23 cellular contexts compared by ENCODE assay signal in genomic region chr14:24204163-24205146, GRCh38. TPM values are rescaled to one million over a fixed set of nuclear protein-coding genes. Genes with fewer than 3 reads are reported as not detected.
DNase-seq lines count a peak whose midpoint lies in the region; ATAC-seq and TF ChIP-seq lines count a peak whose summit lies in the region.
"Had no signal": no experiment of that assay in that cellular context is flagged by ENCODE, and none has a peak within 500 bp of the region (broad histone marks: within the 10 kb centered on the region; RNA-seq: fewer than 3 reads in every experiment).

No MANE protein-coding gene starts in this region.

- H3K27ac Mint-ChIP-seq in activated CD8-positive, alpha-beta T cell treated with anti-CD3 and anti-CD28 coated beads for 36 hours: peak overlapping the region; percentile 7
- H3K27ac Mint-ChIP-seq in activated CD8-positive, alpha-beta T cell treated with anti-CD3 and anti-CD28 coated beads, Interleukin-2, amount 10 ng/mL, durations not matched to agents 7 days and 5 days: no peak overlapping the region
- no peak overlapping the region for H3K27ac Mint-ChIP-seq in neural crest cell (ENCODE audit: unreplicated experiment)
- H3K27ac Mint-ChIP-seq: activated T-helper 17 cell treated with anti-CD3 and anti-CD28 coated beads, Interleukin-2, amount 50 U/mL, for 72 hours; endodermal cell; HFFc6 had no signal

- H3K4me3 Mint-ChIP-seq in activated CD8-positive, alpha-beta T cell treated with anti-CD3 and anti-CD28 coated beads for 36 hours: no peak overlapping the region
- no peak overlapping the region for H3K4me3 Mint-ChIP-seq in activated CD8-positive, alpha-beta T cell treated with anti-CD3 and anti-CD28 coated beads, Interleukin-2, amount 10 ng/mL, durations not matched to agents 7 days and 5 days
- peak overlapping the region; percentile 2 for H3K4me3 Mint-ChIP-seq in neural crest cell
- H3K4me3 Mint-ChIP-seq: activated T-helper 17 cell treated with anti-CD3 and anti-CD28 coated beads, Interleukin-2, amount 50 U/mL, for 72 hours; endodermal cell; HFFc6 had no signal

- intact Hi-C loops in activated CD8-positive, alpha-beta T cell treated with anti-CD3 and anti-CD28 coated beads for 36 hours (cut with micrococcal nuclease): no loop called here

- H3K9me3 Mint-ChIP-seq in activated CD8-positive, alpha-beta T cell treated with anti-CD3 and anti-CD28 coated beads for 36 hours: peaks cover 13% of the 10 kb centered on the region
- H3K9me3 Mint-ChIP-seq in activated CD8-positive, alpha-beta T cell treated with anti-CD3 and anti-CD28 coated beads, Interleukin-2, amount 10 ng/mL, durations not matched to agents 7 days and 5 days (ENCODE audit: insufficient read depth): peaks cover 7% of the 10 kb centered on the region
- H3K9me3 Mint-ChIP-seq in neural crest cell: no peaks in the 10 kb centered on the region

- no peak for DNase-seq in activated CD8-positive, alpha-beta T cell treated with anti-CD3 and anti-CD28 coated beads for 36 hours
- no peak for DNase-seq in activated CD8-positive, alpha-beta T cell treated with anti-CD3 and anti-CD28 coated beads, Interleukin-2, amount 10 ng/mL, durations not matched to agents 7 days and 5 days
- DNase-seq in NCI-H82 treated with DMSO at 0.1 percent for 48 hours (lab: John Stamatoyannopoulos, UW; ENCODE audit: unreplicated experiment) (peak; percentile 29), neural crest cell (ENCODE audit: low read depth, low spot score) (no peak)
- DNase-seq in stimulated activated CD4-positive, alpha-beta T cell treated with anti-CD3 and anti-CD28 coated beads, Interleukin-2, amount 100 ng/mL, for 24 hours: no peak
- DNase-seq: activated CD4-positive, alpha-beta T cell treated with anti-CD3 and anti-CD28 coated beads for 4 hours; BE2C; Calu3; colonic mucosa; EL; endodermal cell; HFFc6; left cardiac atrium; mesenchymal stem cell; NCI-H1417; NCI-H69; Right ventricle myocardium superior; stimulated activated CD8-positive, alpha-beta memory T cell treated with anti-CD3 and anti-CD28 coated beads, Interleukin-4, amount 100 ng/mL, for 48 hours; SW 1271 had no signal

- H3K36me3 Mint-ChIP-seq in activated CD8-positive, alpha-beta T cell treated with anti-CD3 and anti-CD28 coated beads for 36 hours (ENCODE audit: low read depth): peaks cover 77% of the 10 kb centered on the region
- H3K36me3 Mint-ChIP-seq in activated CD8-positive, alpha-beta T cell treated with anti-CD3 and anti-CD28 coated beads, Interleukin-2, amount 10 ng/mL, durations not matched to agents 7 days and 5 days (ENCODE audit: low read depth): peaks cover 79% of the 10 kb centered on the region
- peaks cover 36% of the 10 kb centered on the region for H3K36me3 Mint-ChIP-seq in neural crest cell (ENCODE audit: low read depth)

- H3K27me3 Mint-ChIP-seq in activated CD8-positive, alpha-beta T cell treated with anti-CD3 and anti-CD28 coated beads for 36 hours: no peaks in the 10 kb centered on the region
- H3K27me3 Mint-ChIP-seq in activated CD8-positive, alpha-beta T cell treated with anti-CD3 and anti-CD28 coated beads, Interleukin-2, amount 10 ng/mL, durations not matched to agents 7 days and 5 days (ENCODE audit: low read depth): no peaks in the 10 kb centered on the region
- no peaks in the 10 kb centered on the region for H3K27me3 Mint-ChIP-seq in neural crest cell (ENCODE audit: low read depth)
- H3K27me3 Mint-ChIP-seq: activated T-helper 17 cell treated with anti-CD3 and anti-CD28 coated beads, Interleukin-2, amount 50 U/mL, for 72 hours had no signal

- H3K4me1 Mint-ChIP-seq in activated CD8-positive, alpha-beta T cell treated with anti-CD3 and anti-CD28 coated beads for 36 hours (ENCODE audit: low read depth): peaks cover 44% of the 10 kb centered on the region
- peaks cover 11% of the 10 kb centered on the region for H3K4me1 Mint-ChIP-seq in activated CD8-positive, alpha-beta T cell treated with anti-CD3 and anti-CD28 coated beads, Interleukin-2, amount 10 ng/mL, durations not matched to agents 7 days and 5 days (ENCODE audit: low read depth)
- peaks cover 5% of the 10 kb centered on the region for H3K4me1 Mint-ChIP-seq in neural crest cell
- H3K4me1 Mint-ChIP-seq: endodermal cell had no signal

- CTCF ChIA-PET in activated CD8-positive, alpha-beta T cell treated with anti-CD3 and anti-CD28 coated beads for 36 hours (lab: Charles Lee): interaction anchor here (1.8 kb wide), 2 partner anchors 44 to 103 kb away, joined by 4 to 5 read pairs; partner anchors contain the start of gene CIDEB
- CTCF ChIA-PET in activated CD8-positive, alpha-beta T cell treated with anti-CD3 and anti-CD28 coated beads, Interleukin-2, amount 10 ng/mL, durations not matched to agents 7 days and 5 days (lab: Charles Lee): interaction anchor here (1.7 kb wide), 1 partner anchor 92 kb away, joined by 3 read pairs; no protein-coding TSS in a partner anchor

- no peak for ATAC-seq in activated CD8-positive, alpha-beta T cell treated with anti-CD3 and anti-CD28 coated beads for 36 hours
- ATAC-seq in activated CD8-positive, alpha-beta T cell treated with anti-CD3 and anti-CD28 coated beads, Interleukin-2, amount 10 ng/mL, durations not matched to agents 7 days and 5 days: no peak
- ATAC-seq in GM18870 (IDR thresholded peaks at IDR 0.05; ENCODE audit: unreplicated experiment): no peak
- ATAC-seq: activated T-helper 17 cell treated with anti-CD3 and anti-CD28 coated beads, Interleukin-2, amount 50 U/mL, for 72 hours; left cardiac atrium had no signal

- no peak for TF ChIP-seq CTCF in activated CD8-positive, alpha-beta T cell treated with anti-CD3 and anti-CD28 coated beads for 36 hours (IDR thresholded peaks at IDR 0.05)
- no peak for TF ChIP-seq CTCF in neural crest cell (conservative IDR thresholded peaks at IDR 0.05)

- POLR2A ChIA-PET in activated CD8-positive, alpha-beta T cell treated with anti-CD3 and anti-CD28 coated beads for 36 hours (lab: Charles Lee): interaction anchor here (1.0 to 8.5 kb wide), 5 partner anchors 9 to 227 kb away, joined by 3 to 58 read pairs (median 4); partner anchors contain the start of genes CHMP4A, IRF9, MDP1 and TM9SF1
- POLR2A ChIA-PET in activated CD8-positive, alpha-beta T cell treated with anti-CD3 and anti-CD28 coated beads, Interleukin-2, amount 10 ng/mL, durations not matched to agents 7 days and 5 days (lab: Charles Lee): interaction anchor here (0.6 to 4.1 kb wide), 4 partner anchors 9 to 37 kb away, joined by 3 to 23 read pairs (median 4); partner anchors contain the start of genes CHMP4A and TM9SF1

RNA-seq across cellular contexts. Expression of gene TSSK4, which starts 1.0 kb away (rescaled TPM):
- total RNA-seq in activated CD8-positive, alpha-beta T cell treated with anti-CD3 and anti-CD28 coated beads for 36 hours: under 1 TPM in 1 of 2 experiments, not detected in 1; 0.18 TPM
- not detected for total RNA-seq in activated CD8-positive, alpha-beta T cell treated with anti-CD3 and anti-CD28 coated beads, Interleukin-2, amount 10 ng/mL, durations not matched to agents 7 days and 5 days
- total RNA-seq in neural crest cell: 0.47 and 0.48 TPM in 2 replicates
- total RNA-seq: right atrium auricular region, Right ventricle myocardium superior, suprapubic skin had no signal

RNA-seq across cellular contexts. Expression of gene CHMP4A, which starts 8.8 kb away (rescaled TPM):
- total RNA-seq in activated CD8-positive, alpha-beta T cell treated with anti-CD3 and anti-CD28 coated beads for 36 hours: 10 to 100 TPM; 55.6 to 61.8 TPM
- total RNA-seq in activated CD8-positive, alpha-beta T cell treated with anti-CD3 and anti-CD28 coated beads, Interleukin-2, amount 10 ng/mL, durations not matched to agents 7 days and 5 days: 10 to 100 TPM; 83.2 to 93.4 TPM
- 42.2 and 44.7 TPM in 2 replicates for total RNA-seq in neural crest cell

RNA-seq across cellular contexts. Expression of gene TM9SF1, which starts 9.2 kb away (rescaled TPM):
- total RNA-seq in activated CD8-positive, alpha-beta T cell treated with anti-CD3 and anti-CD28 coated beads for 36 hours: 10 to 100 TPM; 16.3 to 18.0 TPM
- 10 to 100 TPM; 29.3 to 32.8 TPM for total RNA-seq in activated CD8-positive, alpha-beta T cell treated with anti-CD3 and anti-CD28 coated beads, Interleukin-2, amount 10 ng/mL, durations not matched to agents 7 days and 5 days
- total RNA-seq in neural crest cell: 45.6 and 47.4 TPM in 2 replicates

RNA-seq across cellular contexts. Expression of gene MDP1, which starts 11.4 kb away (rescaled TPM):
- 10 to 100 TPM; 11.2 to 11.3 TPM for total RNA-seq in activated CD8-positive, alpha-beta T cell treated with anti-CD3 and anti-CD28 coated beads for 36 hours
- total RNA-seq in activated CD8-positive, alpha-beta T cell treated with anti-CD3 and anti-CD28 coated beads, Interleukin-2, amount 10 ng/mL, durations not matched to agents 7 days and 5 days: 10 to 100 TPM; 16.9 to 18.2 TPM
- total RNA-seq in neural crest cell: 19.0 and 25.9 TPM in 2 replicates

RNA-seq across cellular contexts. Expression of gene IPO4, which starts 15.8 kb away (rescaled TPM):
- 100 to 1,000 TPM in 1 of 2 experiments, 10 to 100 TPM in 1; 98.4 to 102 TPM for total RNA-seq in activated CD8-positive, alpha-beta T cell treated with anti-CD3 and anti-CD28 coated beads for 36 hours
- total RNA-seq in activated CD8-positive, alpha-beta T cell treated with anti-CD3 and anti-CD28 coated beads, Interleukin-2, amount 10 ng/mL, durations not matched to agents 7 days and 5 days: 10 to 100 TPM; 56.3 to 60.1 TPM
- 88.3 and 88.7 TPM in 2 replicates for total RNA-seq in neural crest cell
